31 cellular contexts compared by ENCODE assay signal in the genomic region with DNA sequence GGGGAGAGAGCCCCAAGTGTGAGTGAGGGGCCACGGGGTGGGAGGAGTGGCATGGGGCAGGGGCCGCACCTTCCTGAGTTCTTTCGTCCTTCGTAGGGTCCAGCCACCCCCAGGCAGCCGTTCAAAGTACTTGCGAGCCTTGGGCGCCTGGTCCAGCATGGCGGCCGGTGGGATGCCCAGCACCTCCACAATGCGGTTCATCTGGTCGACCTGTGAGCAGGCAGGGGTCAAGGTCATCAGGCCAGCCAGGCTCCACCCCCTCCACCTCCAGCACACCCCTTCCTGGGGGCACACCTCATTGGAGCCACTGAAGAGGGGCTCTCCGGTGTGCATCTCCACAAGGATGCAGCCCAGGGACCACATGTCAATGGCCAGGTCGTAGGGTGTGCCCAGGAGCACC. TPM values are rescaled to one million over a fixed set of nuclear protein-coding genes. Genes with fewer than 3 reads are reported as not detected.
"Had no signal": no experiment of that assay in that cellular context is flagged by ENCODE, and none has a peak within 500 bp of the region (broad histone marks: within the 10 kb centered on the region; RNA-seq: fewer than 3 reads in every experiment).

No MANE protein-coding gene starts in this region.

- H3K27ac ChIP-seq: SJSA1 had no signal

- H3K4me3 Mint-ChIP-seq: activated B cell treated with CpG ODN at 0.5 μM for 24 hours; activated CD4-positive, alpha-beta T cell treated with anti-CD3 and anti-CD28 coated beads, Interleukin-2, amount 10 ng/mL, durations not matched to agents 24 days and 14 days; activated naive CD4-positive, alpha-beta T cell treated with anti-CD3 and anti-CD28 coated beads for 36 hours; activated naive CD8-positive, alpha-beta T cell; activated T-cell treated with anti-CD3 and anti-CD28 coated beads, Interleukin-2, amount 50 U/mL, for 24 hours; activated T-helper 1 cell treated with anti-CD3 and anti-CD28 coated beads, Interleukin-12 subunit alpha, Interleukin-12 subunit beta, Interleukin-2, Interleukin-4 antibody, amounts not matched to agents 30 ng/mL and 10 ng/mL and 1 ng/mL, durations not matched to agents 14 hours and 24 hours and 36 hours had no signal

- H3K27me3 ChIP-seq: SJSA1 had no signal

- H3K27ac Mint-ChIP-seq: activated CD4-positive, alpha-beta T cell treated with anti-CD3 and anti-CD28 coated beads, Interleukin-2, amount 10 ng/mL, durations not matched to agents 24 days and 14 days; activated naive CD4-positive, alpha-beta T cell treated with anti-CD3 and anti-CD28 coated beads for 36 hours; activated naive CD8-positive, alpha-beta T cell; activated T-cell treated with anti-CD3 and anti-CD28 coated beads, Interleukin-2, amount 50 U/mL, for 24 hours; activated T-helper 1 cell treated with anti-CD3 and anti-CD28 coated beads, Interleukin-12 subunit alpha, Interleukin-12 subunit beta, Interleukin-2, Interleukin-4 antibody, amounts not matched to agents 30 ng/mL and 10 ng/mL and 1 ng/mL, durations not matched to agents 14 hours and 24 hours and 36 hours had no signal

- H3K4me3 ChIP-seq: SJSA1 had no signal

- H3K9me3 ChIP-seq: SJSA1 had no signal

- H3K27me3 Mint-ChIP-seq: activated B cell treated with CpG ODN at 0.5 μM for 24 hours; activated CD4-positive, alpha-beta T cell treated with anti-CD3 and anti-CD28 coated beads, Interleukin-2, amount 10 ng/mL, durations not matched to agents 24 days and 14 days; activated CD8-positive, alpha-beta memory T cell treated with anti-CD3 and anti-CD28 coated beads, Interleukin-2, amount 10 ng/mL, durations not matched to agents 7 days and 5 days; activated naive CD8-positive, alpha-beta T cell; activated T-cell treated with anti-CD3 and anti-CD28 coated beads, Interleukin-2, amount 50 U/mL, for 24 hours; brain; T-cell had no signal

- H3K9me3 Mint-ChIP-seq: activated B cell treated with CpG ODN at 0.5 μM for 24 hours; activated CD4-positive, alpha-beta T cell treated with anti-CD3 and anti-CD28 coated beads, Interleukin-2, amount 10 ng/mL, durations not matched to agents 24 days and 14 days; activated naive CD4-positive, alpha-beta T cell treated with anti-CD3 and anti-CD28 coated beads for 36 hours; activated T-cell treated with anti-CD3 and anti-CD28 coated beads, Interleukin-2, amount 50 U/mL, for 24 hours; activated T-helper 1 cell treated with anti-CD3 and anti-CD28 coated beads, Interleukin-12 subunit alpha, Interleukin-12 subunit beta, Interleukin-2, Interleukin-4 antibody, amounts not matched to agents 30 ng/mL and 10 ng/mL and 1 ng/mL, durations not matched to agents 14 hours and 24 hours and 36 hours; brain; T-cell had no signal

- DNase-seq: activated B cell treated with CpG ODN at 0.5 μM for 24 hours; activated CD4-positive, alpha-beta T cell treated with anti-CD3 and anti-CD28 coated beads for 1 hour; activated CD4-positive, alpha-beta T cell treated with anti-CD3 and anti-CD28 coated beads, Interleukin-2, amount 10 ng/mL, durations not matched to agents 24 days and 14 days; activated CD4-positive, alpha-beta T cell treated with anti-CD3 and anti-CD28 coated beads, Interleukin-2, amount 50 U/mL, for 48 hours; activated CD8-positive, alpha-beta memory T cell treated with anti-CD3 and anti-CD28 coated beads, Interleukin-2, amount 10 ng/mL, durations not matched to agents 7 days and 5 days; activated gamma-delta T cell; activated naive CD4-positive, alpha-beta T cell treated with anti-CD3 and anti-CD28 coated beads for 36 hours; activated T-cell treated with anti-CD3 and anti-CD28 coated beads, Interleukin-2, amount 50 U/mL, for 24 hours; amygdala; Karpas-422; MM.1S; NCI-H1105; NCI-H1436; NCI-H1694 treated with DMSO at 0.1 percent for 48 hours; NCI-H2029 treated with DMSO at 0.1 percent for 48 hours; NCI-H345; NCI-H510A; NCI-H526 treated with DMSO at 0.1 percent for 48 hours; NK-92 treated with Interleukin-12 subunit alpha and Interleukin-12 subunit beta, amount 100 ng/mL, for 24 hours; OCI-M1; RPMI8226; SHP77; T-cell; T-helper 2 cell; T1000 had no signal

- ATAC-seq: activated CD8-positive, alpha-beta memory T cell treated with anti-CD3 and anti-CD28 coated beads, Interleukin-2, amount 10 ng/mL, durations not matched to agents 7 days and 5 days; Panc1; T-cell had no signal

RNA-seq across cellular contexts. Expression of gene LEUTX, which starts 48.6 kb away (rescaled TPM):
- total RNA-seq: activated B cell treated with CpG ODN at 0.5 μM for 24 hours; activated CD4-positive, alpha-beta T cell treated with anti-CD3 and anti-CD28 coated beads, Interleukin-2, amount 10 ng/mL, durations not matched to agents 24 days and 14 days; activated CD8-positive, alpha-beta memory T cell treated with anti-CD3 and anti-CD28 coated beads, Interleukin-2, amount 10 ng/mL, durations not matched to agents 7 days and 5 days; activated naive CD4-positive, alpha-beta T cell treated with anti-CD3 and anti-CD28 coated beads for 36 hours; activated T-helper 1 cell treated with anti-CD3 and anti-CD28 coated beads, Interleukin-12 subunit alpha, Interleukin-12 subunit beta, Interleukin-2, Interleukin-4 antibody, amounts not matched to agents 30 ng/mL and 10 ng/mL and 1 ng/mL, durations not matched to agents 14 hours and 24 hours and 36 hours; astrocyte; SJSA1; T-cell had no signal
